ENCODE assay signal across 1 cellular context in the genomic region with DNA sequence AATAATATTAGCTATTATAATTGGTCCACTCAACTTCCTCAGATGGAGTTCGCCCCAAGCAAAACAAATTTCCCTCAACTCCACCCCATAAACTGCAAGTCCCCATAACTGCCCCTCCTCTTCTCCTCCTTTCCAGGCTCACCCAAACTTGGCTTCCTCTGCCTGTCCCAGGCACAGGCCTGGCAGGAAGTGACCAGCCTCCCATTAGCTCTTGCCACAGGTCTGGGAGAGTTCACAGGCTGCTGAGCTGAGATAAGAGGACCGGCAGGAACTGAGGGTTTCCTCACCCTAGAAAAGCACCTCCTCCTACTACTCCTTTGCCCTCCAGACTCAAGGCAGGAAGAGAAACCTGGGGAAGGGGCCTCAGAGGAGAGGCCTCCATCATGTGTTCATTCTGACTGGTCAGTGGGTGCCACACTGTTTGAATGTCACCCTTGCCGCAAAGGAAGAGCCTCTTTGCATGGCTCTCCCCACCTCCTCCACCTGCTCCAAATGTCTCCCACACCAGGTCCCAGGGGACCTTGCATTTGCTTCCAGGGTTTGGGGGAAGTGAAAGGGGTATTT.
TF ChIP-seq lines count a peak whose summit lies in the region.

No MANE protein-coding gene starts in this region.

TF ChIP-seq in K562, 482 proteins besides CTCF, POLR2A, EP300 and RAD21 (continued from another document and continues in another):
- TF ChIP-seq, protein P1, sequence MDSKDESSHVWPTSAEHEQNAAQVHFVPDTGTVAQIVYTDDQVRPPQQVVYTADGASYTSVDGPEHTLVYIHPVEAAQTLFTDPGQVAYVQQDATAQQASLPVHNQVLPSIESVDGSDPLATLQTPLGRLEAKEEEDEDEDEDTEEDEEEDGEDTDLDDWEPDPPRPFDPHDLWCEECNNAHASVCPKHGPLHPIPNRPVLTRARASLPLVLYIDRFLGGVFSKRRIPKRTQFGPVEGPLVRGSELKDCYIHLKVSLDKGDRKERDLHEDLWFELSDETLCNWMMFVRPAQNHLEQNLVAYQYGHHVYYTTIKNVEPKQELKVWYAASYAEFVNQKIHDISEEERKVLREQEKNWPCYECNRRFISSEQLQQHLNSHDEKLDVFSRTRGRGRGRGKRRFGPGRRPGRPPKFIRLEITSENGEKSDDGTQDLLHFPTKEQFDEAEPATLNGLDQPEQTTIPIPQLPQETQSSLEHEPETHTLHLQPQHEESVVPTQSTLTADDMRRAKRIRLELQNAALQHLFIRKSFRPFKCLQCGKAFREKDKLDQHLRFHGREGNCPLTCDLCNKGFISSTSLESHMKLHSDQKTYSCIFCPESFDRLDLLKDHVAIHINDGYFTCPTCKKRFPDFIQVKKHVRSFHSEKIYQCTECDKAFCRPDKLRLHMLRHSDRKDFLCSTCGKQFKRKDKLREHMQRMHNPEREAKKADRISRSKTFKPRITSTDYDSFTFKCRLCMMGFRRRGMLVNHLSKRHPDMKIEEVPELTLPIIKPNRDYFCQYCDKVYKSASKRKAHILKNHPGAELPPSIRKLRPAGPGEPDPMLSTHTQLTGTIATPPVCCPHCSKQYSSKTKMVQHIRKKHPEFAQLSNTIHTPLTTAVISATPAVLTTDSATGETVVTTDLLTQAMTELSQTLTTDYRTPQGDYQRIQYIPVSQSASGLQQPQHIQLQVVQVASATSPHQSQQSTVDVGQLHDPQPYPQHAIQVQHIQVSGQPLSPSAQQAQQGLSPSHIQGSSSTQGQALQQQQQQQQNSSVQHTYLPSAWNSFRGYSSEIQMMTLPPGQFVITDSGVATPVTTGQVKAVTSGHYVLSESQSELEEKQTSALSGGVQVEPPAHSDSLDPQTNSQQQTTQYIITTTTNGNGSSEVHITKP (IDR thresholded peaks at IDR 0.05; ENCODE audit: partially characterized antibody) = peak; percentile 77
- TF ChIP-seq ZNF586 (CRISPR knock-in tag; conservative IDR thresholded peaks at IDR 0.05) (no peak), ZNF197 (CRISPR knock-in tag; IDR thresholded peaks at IDR 0.05; ENCODE audit: low read depth) (peak; percentile 65; the same call in 1 of the 2 replicates), SPI1 (IDR thresholded peaks at IDR 0.05; ENCODE audit: borderline replicate concordance, low read depth, low read length) (peak; percentile 94), HMG20B (CRISPR knock-in tag; IDR thresholded peaks at IDR 0.05) (no peak), ZNF212 (CRISPR knock-in tag; IDR thresholded peaks at IDR 0.05) (no peak), ESRRB (CRISPR knock-in tag; IDR thresholded peaks at IDR 0.05; ENCODE audit: borderline replicate concordance) (no peak), MTA1 (IDR thresholded peaks at IDR 0.05; ENCODE audit: borderline replicate concordance) (peak; percentile 83; the same call in 1 of the 2 replicates), HDAC8 (tag; IDR thresholded peaks at IDR 0.05) (no peak), DPF2 (IDR thresholded peaks at IDR 0.05) (peak; percentile 99), ZNF766 (CRISPR knock-in tag; conservative IDR thresholded peaks at IDR 0.05) (peak; percentile 96), DDX20 (tag; IDR thresholded peaks at IDR 0.05; ENCODE audit: low read depth) (no peak), TOE1 (IDR thresholded peaks at IDR 0.05; ENCODE audit: borderline replicate concordance) (0 out of 2 replicates have a peak, but pooled peaks have one; percentile 63), TOE1 (CRISPR knock-in tag; IDR thresholded peaks at IDR 0.05; ENCODE audit: borderline replicate concordance, low read depth) (no peak), KLF13 (tag; IDR thresholded peaks at IDR 0.05; ENCODE audit: borderline replicate concordance, low read depth) (0 out of 2 replicates have a peak, but pooled peaks have one; percentile 11), KLF6 (CRISPR knock-in tag; IDR thresholded peaks at IDR 0.05; ENCODE audit: borderline replicate concordance) (peak; percentile 48; the same call in 1 of the 2 replicates), HIVEP1 (CRISPR knock-in tag; IDR thresholded peaks at IDR 0.05) (no peak), ZFP1 (CRISPR knock-in tag; IDR thresholded peaks at IDR 0.05) (no peak), ZNF354B (CRISPR knock-in tag; IDR thresholded peaks at IDR 0.05) (peak; percentile 27; the same call in 1 of the 2 replicates), CAMTA2 (CRISPR knock-in tag; conservative IDR thresholded peaks at IDR 0.05) (no peak), ZNF589 (CRISPR knock-in tag; IDR thresholded peaks at IDR 0.05; ENCODE audit: low read depth) (peak; percentile 85), CHD2 (IDR thresholded peaks at IDR 0.05; ENCODE audit: low read depth, low read length) (peak; percentile 26; the same call in 1 of the 2 replicates), ZC3H11A (IDR thresholded peaks at IDR 0.05; ENCODE audit: low read depth, low read length) (0 out of 2 replicates have a peak, but pooled peaks have one; percentile 40), ZNF24 (IDR thresholded peaks at IDR 0.05) (peak; percentile 77; the same call in 1 of the 2 replicates), BDP1 (IDR thresholded peaks at IDR 0.05; ENCODE audit: insufficient read depth, insufficient read length) (no peak), KHSRP (IDR thresholded peaks at IDR 0.05) (no peak), NCOA1 (IDR thresholded peaks at IDR 0.05; ENCODE audit: low read depth) (peak; percentile 89; the same call in 1 of the 2 replicates), HCFC1 (IDR thresholded peaks at IDR 0.05; ENCODE audit: low read depth, low read length) (peak; percentile 44; the same call in 1 of the 2 replicates), ZNF263 (CRISPR knock-in tag; IDR thresholded peaks at IDR 0.05; ENCODE audit: borderline replicate concordance) (peak; percentile 58; the same call in 1 of the 2 replicates), SMAD1 (IDR thresholded peaks at IDR 0.05; ENCODE audit: low read depth, low read length, partially characterized antibody) (peak; percentile 51), ETS2 (tag; IDR thresholded peaks at IDR 0.05; ENCODE audit: borderline replicate concordance, poor library complexity, severe bottlenecking) (no peak), NELFE (IDR thresholded peaks at IDR 0.05; ENCODE audit: insufficient read depth, insufficient read length) (no peak), TCFL5 (CRISPR knock-in tag; conservative IDR thresholded peaks at IDR 0.05) (no peak; the same call in 1 of the 2 replicates), RBFOX2 (IDR thresholded peaks at IDR 0.05; ENCODE audit: low read depth, low read length) (peak; percentile 55), HNRNPL (IDR thresholded peaks at IDR 0.05; ENCODE audit: low read depth, low read length) (0 out of 2 replicates have a peak, but pooled peaks have one; percentile 67), XRCC3 (IDR thresholded peaks at IDR 0.05) (no peak)
- TF ChIP-seq, protein P2, sequence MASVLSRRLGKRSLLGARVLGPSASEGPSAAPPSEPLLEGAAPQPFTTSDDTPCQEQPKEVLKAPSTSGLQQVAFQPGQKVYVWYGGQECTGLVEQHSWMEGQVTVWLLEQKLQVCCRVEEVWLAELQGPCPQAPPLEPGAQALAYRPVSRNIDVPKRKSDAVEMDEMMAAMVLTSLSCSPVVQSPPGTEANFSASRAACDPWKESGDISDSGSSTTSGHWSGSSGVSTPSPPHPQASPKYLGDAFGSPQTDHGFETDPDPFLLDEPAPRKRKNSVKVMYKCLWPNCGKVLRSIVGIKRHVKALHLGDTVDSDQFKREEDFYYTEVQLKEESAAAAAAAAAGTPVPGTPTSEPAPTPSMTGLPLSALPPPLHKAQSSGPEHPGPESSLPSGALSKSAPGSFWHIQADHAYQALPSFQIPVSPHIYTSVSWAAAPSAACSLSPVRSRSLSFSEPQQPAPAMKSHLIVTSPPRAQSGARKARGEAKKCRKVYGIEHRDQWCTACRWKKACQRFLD (CRISPR knock-in tag; IDR thresholded peaks at IDR 0.05) = peak; percentile 91
- TF ChIP-seq, protein P3, sequence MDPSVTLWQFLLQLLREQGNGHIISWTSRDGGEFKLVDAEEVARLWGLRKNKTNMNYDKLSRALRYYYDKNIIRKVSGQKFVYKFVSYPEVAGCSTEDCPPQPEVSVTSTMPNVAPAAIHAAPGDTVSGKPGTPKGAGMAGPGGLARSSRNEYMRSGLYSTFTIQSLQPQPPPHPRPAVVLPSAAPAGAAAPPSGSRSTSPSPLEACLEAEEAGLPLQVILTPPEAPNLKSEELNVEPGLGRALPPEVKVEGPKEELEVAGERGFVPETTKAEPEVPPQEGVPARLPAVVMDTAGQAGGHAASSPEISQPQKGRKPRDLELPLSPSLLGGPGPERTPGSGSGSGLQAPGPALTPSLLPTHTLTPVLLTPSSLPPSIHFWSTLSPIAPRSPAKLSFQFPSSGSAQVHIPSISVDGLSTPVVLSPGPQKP (CRISPR knock-in tag; IDR thresholded peaks at IDR 0.05) = no peak
- TF ChIP-seq, protein P4, sequence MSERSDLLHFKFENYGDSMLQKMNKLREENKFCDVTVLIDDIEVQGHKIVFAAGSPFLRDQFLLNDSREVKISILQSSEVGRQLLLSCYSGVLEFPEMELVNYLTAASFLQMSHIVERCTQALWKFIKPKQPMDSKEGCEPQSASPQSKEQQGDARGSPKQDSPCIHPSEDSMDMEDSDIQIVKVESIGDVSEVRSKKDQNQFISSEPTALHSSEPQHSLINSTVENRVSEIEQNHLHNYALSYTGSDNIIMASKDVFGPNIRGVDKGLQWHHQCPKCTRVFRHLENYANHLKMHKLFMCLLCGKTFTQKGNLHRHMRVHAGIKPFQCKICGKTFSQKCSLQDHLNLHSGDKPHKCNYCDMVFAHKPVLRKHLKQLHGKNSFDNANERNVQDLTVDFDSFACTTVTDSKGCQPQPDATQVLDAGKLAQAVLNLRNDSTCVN (CRISPR knock-in tag; IDR thresholded peaks at IDR 0.05) = peak; percentile 83
- TF ChIP-seq, protein P5, sequence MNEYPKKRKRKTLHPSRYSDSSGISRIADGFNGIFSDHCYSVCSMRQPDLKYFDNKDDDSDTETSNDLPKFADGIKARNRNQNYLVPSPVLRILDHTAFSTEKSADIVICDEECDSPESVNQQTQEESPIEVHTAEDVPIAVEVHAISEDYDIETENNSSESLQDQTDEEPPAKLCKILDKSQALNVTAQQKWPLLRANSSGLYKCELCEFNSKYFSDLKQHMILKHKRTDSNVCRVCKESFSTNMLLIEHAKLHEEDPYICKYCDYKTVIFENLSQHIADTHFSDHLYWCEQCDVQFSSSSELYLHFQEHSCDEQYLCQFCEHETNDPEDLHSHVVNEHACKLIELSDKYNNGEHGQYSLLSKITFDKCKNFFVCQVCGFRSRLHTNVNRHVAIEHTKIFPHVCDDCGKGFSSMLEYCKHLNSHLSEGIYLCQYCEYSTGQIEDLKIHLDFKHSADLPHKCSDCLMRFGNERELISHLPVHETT (CRISPR knock-in tag; conservative IDR thresholded peaks at IDR 0.05 in 1 of 2, IDR thresholded peaks at IDR 0.05 in 1 of 2) = peak in 1 of 2 experiments; percentile 79; a peak in 2 of 4 replicates
- TF ChIP-seq, protein P6, sequence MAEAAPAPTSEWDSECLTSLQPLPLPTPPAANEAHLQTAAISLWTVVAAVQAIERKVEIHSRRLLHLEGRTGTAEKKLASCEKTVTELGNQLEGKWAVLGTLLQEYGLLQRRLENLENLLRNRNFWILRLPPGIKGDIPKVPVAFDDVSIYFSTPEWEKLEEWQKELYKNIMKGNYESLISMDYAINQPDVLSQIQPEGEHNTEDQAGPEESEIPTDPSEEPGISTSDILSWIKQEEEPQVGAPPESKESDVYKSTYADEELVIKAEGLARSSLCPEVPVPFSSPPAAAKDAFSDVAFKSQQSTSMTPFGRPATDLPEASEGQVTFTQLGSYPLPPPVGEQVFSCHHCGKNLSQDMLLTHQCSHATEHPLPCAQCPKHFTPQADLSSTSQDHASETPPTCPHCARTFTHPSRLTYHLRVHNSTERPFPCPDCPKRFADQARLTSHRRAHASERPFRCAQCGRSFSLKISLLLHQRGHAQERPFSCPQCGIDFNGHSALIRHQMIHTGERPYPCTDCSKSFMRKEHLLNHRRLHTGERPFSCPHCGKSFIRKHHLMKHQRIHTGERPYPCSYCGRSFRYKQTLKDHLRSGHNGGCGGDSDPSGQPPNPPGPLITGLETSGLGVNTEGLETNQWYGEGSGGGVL (CRISPR knock-in tag; IDR thresholded peaks at IDR 0.05) = no peak
- TF ChIP-seq, protein P7, sequence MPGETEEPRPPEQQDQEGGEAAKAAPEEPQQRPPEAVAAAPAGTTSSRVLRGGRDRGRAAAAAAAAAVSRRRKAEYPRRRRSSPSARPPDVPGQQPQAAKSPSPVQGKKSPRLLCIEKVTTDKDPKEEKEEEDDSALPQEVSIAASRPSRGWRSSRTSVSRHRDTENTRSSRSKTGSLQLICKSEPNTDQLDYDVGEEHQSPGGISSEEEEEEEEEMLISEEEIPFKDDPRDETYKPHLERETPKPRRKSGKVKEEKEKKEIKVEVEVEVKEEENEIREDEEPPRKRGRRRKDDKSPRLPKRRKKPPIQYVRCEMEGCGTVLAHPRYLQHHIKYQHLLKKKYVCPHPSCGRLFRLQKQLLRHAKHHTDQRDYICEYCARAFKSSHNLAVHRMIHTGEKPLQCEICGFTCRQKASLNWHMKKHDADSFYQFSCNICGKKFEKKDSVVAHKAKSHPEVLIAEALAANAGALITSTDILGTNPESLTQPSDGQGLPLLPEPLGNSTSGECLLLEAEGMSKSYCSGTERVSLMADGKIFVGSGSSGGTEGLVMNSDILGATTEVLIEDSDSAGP (CRISPR knock-in tag; IDR thresholded peaks at IDR 0.05) = peak; percentile 47; the same call in 1 of the 2 replicates
- TF ChIP-seq, protein P8, sequence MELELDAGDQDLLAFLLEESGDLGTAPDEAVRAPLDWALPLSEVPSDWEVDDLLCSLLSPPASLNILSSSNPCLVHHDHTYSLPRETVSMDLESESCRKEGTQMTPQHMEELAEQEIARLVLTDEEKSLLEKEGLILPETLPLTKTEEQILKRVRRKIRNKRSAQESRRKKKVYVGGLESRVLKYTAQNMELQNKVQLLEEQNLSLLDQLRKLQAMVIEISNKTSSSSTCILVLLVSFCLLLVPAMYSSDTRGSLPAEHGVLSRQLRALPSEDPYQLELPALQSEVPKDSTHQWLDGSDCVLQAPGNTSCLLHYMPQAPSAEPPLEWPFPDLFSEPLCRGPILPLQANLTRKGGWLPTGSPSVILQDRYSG (tag; conservative IDR thresholded peaks at IDR 0.05; ENCODE audit: low read depth) = no peak
- TF ChIP-seq, protein P9, sequence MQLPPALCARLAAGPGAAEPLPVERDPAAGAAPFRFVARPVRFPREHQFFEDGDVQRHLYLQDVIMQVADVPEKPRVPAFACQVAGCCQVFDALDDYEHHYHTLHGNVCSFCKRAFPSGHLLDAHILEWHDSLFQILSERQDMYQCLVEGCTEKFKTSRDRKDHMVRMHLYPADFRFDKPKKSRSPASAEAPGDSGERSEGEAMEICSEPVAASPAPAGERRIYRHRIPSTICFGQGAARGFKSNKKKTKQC (CRISPR knock-in tag; IDR thresholded peaks at IDR 0.05) = no peak
